12 cellular contexts compared by ENCODE assay signal in genomic region chr6:142867988-142868818, GRCh38.
DNase-seq lines count a peak whose midpoint lies in the region; ATAC-seq, FAIRE-seq and TF ChIP-seq lines count a peak whose summit lies in the region.
"Had no signal": no experiment of that assay in that cellular context is flagged by ENCODE, and none has a peak within 500 bp of the region (broad histone marks: within the 10 kb centered on the region; RNA-seq: fewer than 3 reads in every experiment).

No MANE protein-coding gene starts in this region.

- DNase-seq in DMS79 treated with DMSO at 0.1 percent for 48 hours (lab: John Stamatoyannopoulos, UW) (peak; percentile 48), DMS79 (lab: John Stamatoyannopoulos, UW) (no peak), NCI-H226 (peak; percentile 82), psoas muscle (no peak), HTR-8/SVneo (ENCODE audit: insufficient read length, low spot score) (no peak)
- DNase-seq in effector CD4-positive, alpha-beta T cell: no peak

- intact Hi-C loops in psoas muscle (cut with DNase I): no loop called here

- H3K9ac ChIP-seq in endocrine pancreas (ENCODE audit: control insufficient read depth, insufficient read depth, low read length): no peak overlapping the region

- no peaks in the 10 kb centered on the region for H3K27me3 ChIP-seq in endocrine pancreas (ENCODE audit: control insufficient read depth, insufficient read depth, low read length)
- no peaks in the 10 kb centered on the region for H3K27me3 ChIP-seq in psoas muscle (ENCODE audit: insufficient read depth in 3 of 3, low read length in 2 of 3)

- TF ChIP-seq CTCF in psoas muscle (IDR thresholded peaks at IDR 0.05): no peak

- no peak for FAIRE-seq in HTR-8/SVneo (lab: Jason Lieb, UNC)

- H3K4me3 ChIP-seq in endocrine pancreas (ENCODE audit: control insufficient read depth, insufficient read depth, low read length) (peak overlapping the region; percentile 65), psoas muscle (peak overlapping the region; percentile 37)
- H3K4me3 ChIP-seq: GM23338, skin epidermis had no signal

- peaks cover 42% of the 10 kb centered on the region for H3K4me1 ChIP-seq in endocrine pancreas (ENCODE audit: control insufficient read depth, insufficient read depth, low read length)
- peaks cover 78% of the 10 kb centered on the region for H3K4me1 ChIP-seq in psoas muscle

- peak in 1 of 4 donors; percentile 48 for ATAC-seq in psoas muscle
- ATAC-seq in HG03025 (IDR thresholded peaks at IDR 0.05; ENCODE audit: low FRiP score, unreplicated experiment): no peak
- ATAC-seq: GM23338, Panc1 had no signal

- H3K27ac ChIP-seq in psoas muscle: peak overlapping the region; percentile 69
- H3K27ac ChIP-seq: 22Rv1 had no signal

- WGBS in psoas muscle, 3 donors: 15 to 22% (median 21%) methylated on average over 5 of the region's 5 CpGs

- no peaks in the 10 kb centered on the region for H3K36me3 ChIP-seq in endocrine pancreas (ENCODE audit: control insufficient read depth, insufficient read depth, low read length)
- H3K36me3 ChIP-seq in psoas muscle (ENCODE audit: insufficient read depth in 1 of 2, low read depth in 1 of 2): no peaks in the 10 kb centered on the region

- H3K9me3 ChIP-seq in endocrine pancreas (ENCODE audit: control insufficient read depth, low read length) (no peaks in the 10 kb centered on the region), psoas muscle (no peaks in the 10 kb centered on the region)

Comparison
In these comparisons a context has a peak if more than half of its experiments do, and no peak if none do; other contexts are left out.
1. DNase-seq: peak in DMS79 treated with DMSO at 0.1 percent for 48 hours (single experiment) and NCI-H226 (single experiment); none in DMS79 (single experiment), psoas muscle (0 of 2), effector CD4-positive, alpha-beta T cell (single experiment) and HTR-8/SVneo (single experiment).